ENCODE assay signal across 8 cellular contexts in genomic region chr2:132670104-132670960, GRCh38. TPM values are rescaled to one million over a fixed set of nuclear protein-coding genes. Genes with fewer than 3 reads are reported as not detected.
DNase-seq lines count a peak whose midpoint lies in the region; ATAC-seq, FAIRE-seq and TF ChIP-seq lines count a peak whose summit lies in the region.

TSS of gene LYPD1 (minus strand) at chr2:132670205. CDS start at chr2:132669932, 273 bp downstream.

- peaks cover 6% of the 10 kb centered on the region for H4K20me1 ChIP-seq in IMR-90 (ENCODE audit: insufficient read depth, low read length)

- H2AK9ac ChIP-seq in IMR-90 (replicated peaks; ENCODE audit: low read depth, low read length, poor library complexity), result peak within 1 kb of the TSS; percentile 79

- TF ChIP-seq RAD21 in A549 (conservative IDR thresholded peaks at IDR 0.05 in 1 of 2, IDR thresholded peaks at IDR 0.05 in 1 of 2), result 0 out of 5 replicates have a peak, but pooled peaks of 1 of the 2 experiments have one; percentile 20
- TF ChIP-seq RAD21 in IMR-90 (IDR thresholded peaks at IDR 0.05; ENCODE audit: low read length), result no peak
- TF ChIP-seq RAD21 in liver (IDR thresholded peaks at IDR 0.05), result peak; percentile 46 to 48

- WGBS in A549 (ENCODE audit: missing lambda C conversion rate), result 2% methylated on average over 11 of the region's 74 CpGs
- WGBS in IMR-90 (ENCODE audit: extremely low coverage in 2 of 2, insufficient read length in 1 of 2), 2 experiments, result 0% methylated on average over 10 of the region's 74 CpGs; no CpG with 5 or more reads in 1 of the 2 experiments
- 2% methylated on average over 74 of the region's 74 CpGs for WGBS in liver
- 2 to 3% methylated on average over 27 to 40 of the region's 74 CpGs for WGBS in thyroid gland, 2 donors

- TF ChIP-seq POLR2A in A549 (IDR thresholded peaks at IDR 0.05; ENCODE audit: low read length) (no peak), IMR-90 (IDR thresholded peaks at IDR 0.05; ENCODE audit: low read depth, low read length) (no peak), thyroid gland (IDR thresholded peaks at IDR 0.05) (no peak)

- H3K4ac ChIP-seq in IMR-90 (ENCODE audit: low read depth, low read length), result peak within 1 kb of the TSS; percentile 87

- H3K9ac ChIP-seq in IMR-90 (ENCODE audit: low read depth, low read length) (peak within 1 kb of the TSS; percentile 48), liver (ENCODE audit: low read depth in 1 of 2, low read length in 2 of 2) (no peak within 1 kb of the TSS)

- H3K4me3 ChIP-seq in A549 (peak within 1 kb of the TSS; percentile 60), IMR-90 (ENCODE audit: insufficient read depth, low read depth, low read length) (peak within 1 kb of the TSS; percentile 69), liver (ENCODE audit: low read depth in 1 of 3, low read length in 3 of 3) (peak within 1 kb of the TSS; percentile 50 to 73 (median 72)), thyroid gland (replicated peaks in 1 of 3) (peak within 1 kb of the TSS in 2 of 3 donors; percentile 23 to 31), BE2C (ENCODE audit: low read depth, low read length) (no peak within 1 kb of the TSS)

- peaks cover 32% of the 10 kb centered on the region for H3K27me3 Mint-ChIP-seq in activated CD8-positive, alpha-beta T cell treated with anti-CD3 and anti-CD28 coated beads for 36 hours

- H3K4me2 ChIP-seq in A549, result peak within 1 kb of the TSS; percentile 99
- H3K4me2 ChIP-seq in IMR-90 (ENCODE audit: low read depth, low read length), result peak within 1 kb of the TSS; percentile 91

- H3K4me1 ChIP-seq in A549, result peaks cover 13% of the 10 kb centered on the region
- H3K4me1 ChIP-seq in IMR-90 (ENCODE audit: control insufficient read depth, insufficient read depth, low read length), result peaks cover 9% of the 10 kb centered on the region
- H3K4me1 ChIP-seq in liver (ENCODE audit: control insufficient read depth in 4 of 4, insufficient read depth in 4 of 4, low read length in 3 of 4), result peaks cover 13 to 31% (median 25%) of the 10 kb centered on the region in 4 donors
- H3K4me1 ChIP-seq in thyroid gland, result peaks cover 19 to 31% of the 10 kb centered on the region in 2 donors
- no peaks in the 10 kb centered on the region for H3K4me1 ChIP-seq in BE2C

- H3K79me1 ChIP-seq in IMR-90 (ENCODE audit: low read depth in 1 of 2, low read length in 2 of 2), result peaks cover 18 to 43% of the 10 kb centered on the region in 2 experiments

- H2AK5ac ChIP-seq in IMR-90 (ENCODE audit: low read depth, low read length), result peak within 1 kb of the TSS; percentile 33

- no peak for FAIRE-seq in A549 (lab: Jason Lieb, UNC)

- peak within 1 kb of the TSS; percentile 14 for H2BK20ac ChIP-seq in IMR-90 (ENCODE audit: low read depth, low read length)

- no peaks in the 10 kb centered on the region for H3K9me3 Mint-ChIP-seq in activated CD8-positive, alpha-beta T cell treated with anti-CD3 and anti-CD28 coated beads for 36 hours

- dilution Hi-C loops in IMR-90 (cut with HindIII; ENCODE audit: low sequenced_read_pairs, unreplicated experiment), result no loop called here

- H4K91ac ChIP-seq in IMR-90 (ENCODE audit: insufficient read depth, low read depth, low read length), result peak within 1 kb of the TSS; percentile 81

- no peak for TF ChIP-seq CTCF in A549 (IDR thresholded peaks at IDR 0.05)
- no peak for TF ChIP-seq CTCF in IMR-90 (conservative IDR thresholded peaks at IDR 0.05; ENCODE audit: low read depth, low read length)
- no peak for TF ChIP-seq CTCF in liver (IDR thresholded peaks at IDR 0.05; ENCODE audit: low read depth, low read length, missing input control)
- no peak for TF ChIP-seq CTCF in thyroid gland (IDR thresholded peaks at IDR 0.05)
- no peak for TF ChIP-seq CTCF in BE2C (IDR thresholded peaks at IDR 0.05; ENCODE audit: low read depth, low read length)
- no peak for TF ChIP-seq CTCF in activated CD8-positive, alpha-beta T cell treated with anti-CD3 and anti-CD28 coated beads for 36 hours (IDR thresholded peaks at IDR 0.05)

- in situ Hi-C loops in IMR-90 (cut with MboI; ENCODE audit: low sequenced_read_pairs), result loop anchor here (25.0 kb wide), 2 partner anchors 892 to 1167 kb away; partner anchors contain the start of gene NCKAP5

- CTCF ChIA-PET in A549 (lab: Yijun Ruan, JAX), result interaction anchor here (1.0 to 2.4 kb wide), 5 partner anchors 10 to 510 kb away, joined by 3 to 7 read pairs (median 3); no protein-coding TSS in a partner anchor
- CTCF ChIA-PET in IMR-90 (lab: Yijun Ruan, JAX), result no interaction called here
- CTCF ChIA-PET in activated CD8-positive, alpha-beta T cell treated with anti-CD3 and anti-CD28 coated beads for 36 hours (lab: Charles Lee), result no interaction called here

- peak within 1 kb of the TSS; percentile 25; the same call in 2 of the 3 replicates for H2BK15ac ChIP-seq in IMR-90 (ENCODE audit: low read depth, low read length)

- intact Hi-C loops in IMR-90 (cut with micrococcal nuclease) (loop anchor here (5.0 to 10.0 kb wide), 2 partner anchors 123 to 1174 kb away; no protein-coding TSS in a partner anchor), thyroid gland (cut with DNase I) (no loop called here)
- intact Hi-C loops in activated CD8-positive, alpha-beta T cell treated with anti-CD3 and anti-CD28 coated beads for 36 hours (cut with micrococcal nuclease), result no loop called here

- no peaks in the 10 kb centered on the region; the same call in 1 of the 2 replicates for H3K36me3 ChIP-seq in IMR-90 (ENCODE audit: control insufficient read depth, insufficient read depth, low read length)
- H3K36me3 ChIP-seq in liver (ENCODE audit: control insufficient read depth in 4 of 4, insufficient read depth in 3 of 4, low read depth in 1 of 4, low read length in 3 of 4), result no peaks in the 10 kb centered on the region
- H3K36me3 ChIP-seq in thyroid gland, result no peaks in the 10 kb centered on the region
- no peaks in the 10 kb centered on the region for H3K36me3 ChIP-seq in BE2C

- peak within 1 kb of the TSS; percentile 85 for H2AFZ ChIP-seq in IMR-90 (replicated peaks; ENCODE audit: low read length, poor library complexity)

- peak within 1 kb of the TSS; percentile 46 to 54; a peak in 3 of 4 replicates for H4K8ac ChIP-seq in IMR-90 (ENCODE audit: low read depth in 2 of 2, low read length in 2 of 2)

- no peaks in the 10 kb centered on the region for H3K27me3 ChIP-seq in IMR-90 (ENCODE audit: control insufficient read depth, insufficient read depth, low read length)
- peaks cover 0 to 2% (median 0%) of the 10 kb centered on the region in 4 donors for H3K27me3 ChIP-seq in liver (ENCODE audit: control insufficient read depth in 4 of 4, insufficient read depth in 4 of 4, low read length in 3 of 4)
- H3K27me3 ChIP-seq in thyroid gland, result peaks cover 11% of the 10 kb centered on the region
- peaks cover 31% of the 10 kb centered on the region for H3K27me3 ChIP-seq in BE2C

- H3K23ac ChIP-seq in IMR-90 (ENCODE audit: low read depth, low read length), result peak within 1 kb of the TSS; percentile 82

- DNase-seq in A549 (ENCODE audit: low read depth in 1 of 2, low spot score in 1 of 2), result peak in 1 of 2 experiments; percentile 38
- no peak for DNase-seq in IMR-90
- peak; percentile 20 for DNase-seq in cerebellum (ENCODE audit: low spot score)
- DNase-seq in thyroid gland, result peak in 1 of 2 donors; percentile 20
- DNase-seq in BE2C, result no peak
- no peak for DNase-seq in activated CD8-positive, alpha-beta T cell treated with anti-CD3 and anti-CD28 coated beads for 36 hours

- H3K4me3 Mint-ChIP-seq in activated CD8-positive, alpha-beta T cell treated with anti-CD3 and anti-CD28 coated beads for 36 hours, result no peak within 1 kb of the TSS

- POLR2A ChIA-PET in A549 (lab: Yijun Ruan, JAX) (interaction anchor here (0.7 to 1.0 kb wide), 2 partner anchors 439 to 1174 kb away, joined by 3 to 4 read pairs; no protein-coding TSS in a partner anchor), IMR-90 (lab: Charles Lee; ENCODE audit: unreplicated experiment) (no interaction called here)
- POLR2A ChIA-PET in activated CD8-positive, alpha-beta T cell treated with anti-CD3 and anti-CD28 coated beads for 36 hours (lab: Charles Lee), result no interaction called here

- no peak for TF ChIP-seq EP300 in A549 (IDR thresholded peaks at IDR 0.05)

- no peak within 1 kb of the TSS for H3K27ac Mint-ChIP-seq in activated CD8-positive, alpha-beta T cell treated with anti-CD3 and anti-CD28 coated beads for 36 hours

- peak within 1 kb of the TSS; percentile 26; the same call in 1 of the 2 replicates for H3K18ac ChIP-seq in IMR-90 (ENCODE audit: low read depth, low read length)

- BruUV-seq in IMR-90 (replicated peaks; lab: Mats Ljungman, UMichigan), result no TSS peak

- H2BK120ac ChIP-seq in IMR-90 (ENCODE audit: low read depth, low read length), result peak within 1 kb of the TSS; percentile 77

- H3K36me3 Mint-ChIP-seq in activated CD8-positive, alpha-beta T cell treated with anti-CD3 and anti-CD28 coated beads for 36 hours (ENCODE audit: low read depth), result no peaks in the 10 kb centered on the region

- peaks cover 11% of the 10 kb centered on the region for H3K9me1 ChIP-seq in IMR-90 (ENCODE audit: insufficient read depth, low read length)

- H3K9me3 ChIP-seq in A549 (no peaks in the 10 kb centered on the region), IMR-90 (ENCODE audit: control insufficient read depth, insufficient read depth, low read length) (no peaks in the 10 kb centered on the region), liver (ENCODE audit: control insufficient read depth in 4 of 4, low read length in 3 of 4) (no peaks in the 10 kb centered on the region), thyroid gland (no peaks in the 10 kb centered on the region), BE2C (no peaks in the 10 kb centered on the region)

- peak within 1 kb of the TSS; percentile 5; the same call in 1 of the 2 replicates for H4K5ac ChIP-seq in IMR-90 (ENCODE audit: low read depth, low read length)

- H3K4me1 Mint-ChIP-seq in activated CD8-positive, alpha-beta T cell treated with anti-CD3 and anti-CD28 coated beads for 36 hours (ENCODE audit: low read depth), result no peaks in the 10 kb centered on the region

- H2BK5ac ChIP-seq in IMR-90 (ENCODE audit: low read depth, low read length, poor library complexity, severe bottlenecking), result peak within 1 kb of the TSS; percentile 50

- peak within 1 kb of the TSS; percentile 63 to 86 for H3K27ac ChIP-seq in A549
- peak within 1 kb of the TSS; percentile 56 for H3K27ac ChIP-seq in IMR-90 (ENCODE audit: insufficient read depth, low read length)
- H3K27ac ChIP-seq in liver (ENCODE audit: low read depth in 1 of 2, low read length in 2 of 2), result no peak within 1 kb of the TSS
- no peak within 1 kb of the TSS for H3K27ac ChIP-seq in thyroid gland

- peak within 1 kb of the TSS; percentile 95 for H3K56ac ChIP-seq in IMR-90 (ENCODE audit: extremely low read depth, insufficient read depth, low read length)

- ATAC-seq in A549 (peak; percentile 68 to 71), IMR-90 (ENCODE audit: low read depth) (peak; percentile 30), GM18502 (IDR thresholded peaks at IDR 0.05; ENCODE audit: poor library complexity, unreplicated experiment) (no peak)
- ATAC-seq in activated CD8-positive, alpha-beta T cell treated with anti-CD3 and anti-CD28 coated beads for 36 hours, result no peak

- peak within 1 kb of the TSS; percentile 68 for H3K14ac ChIP-seq in IMR-90 (replicated peaks; ENCODE audit: low read depth, low read length)

RNA-seq across cellular contexts. Expression of gene LYPD1, which starts in this region (rescaled TPM):
- 3.6 TPM in 2 replicates for polyA plus RNA-seq in A549 (2011; rRNA removed)
- 6.6 and 8.2 TPM in 2 replicates for polyA plus RNA-seq in A549 (2012; cell fraction: cytosol; rRNA removed)
- polyA plus RNA-seq in A549 (2012; cell fraction: nucleus; rRNA removed), result 5.6 and 5.8 TPM in 2 replicates
- polyA plus RNA-seq in A549 (2017; fragmentation: RNase III; extraction: RNeasy Plus Mini Kit Qiagen cat#74134 plus additional on column Dnase treatment), result 12.0 to 13.7 TPM (median 13.7 TPM) in 3 replicates
- polyA minus RNA-seq in A549 (2011; rRNA and poly(A)+ RNA removed), result 3.5 and 5.6 TPM in 2 replicates
- 79.7 and 87.6 TPM in 2 replicates for total RNA-seq in IMR-90 (2012; rRNA removed)
- polyA plus RNA-seq in IMR-90 (2012; rRNA removed), result 66.1 and 66.2 TPM in 2 replicates
- 63.3 and 78.3 TPM in 2 replicates for polyA plus RNA-seq in IMR-90 (2012; cell fraction: cytosol; rRNA removed)
- polyA plus RNA-seq in IMR-90 (2012; cell fraction: nucleus; rRNA removed; ENCODE audit: low replicate concordance), result 22.6 and 25.5 TPM in 2 replicates
- total RNA-seq in cerebellum, result 81.1 TPM
- under 1 TPM; 0.17 to 0.47 TPM for total RNA-seq in liver
- polyA plus RNA-seq in liver, result under 1 TPM; 0.46 to 0.65 TPM
- total RNA-seq in thyroid gland, result 1 to 10 TPM in 1 of 4 donors, under 1 TPM in 2, not detected in 1; 0.45 to 1.9 (median 0.93) TPM
- polyA plus RNA-seq in BE2C (2012; ENCODE audit: insufficient read depth, insufficient read length, low read depth), result not detected
- not detected for total RNA-seq in activated CD8-positive, alpha-beta T cell treated with anti-CD3 and anti-CD28 coated beads for 36 hours

Comparison
In these comparisons a context has a peak if more than half of its experiments do, and no peak if none do; other contexts are left out.
1. RNA of gene LYPD1 (total RNA-seq): 79.7 to 87.6 TPM in IMR-90 and 81.1 TPM in cerebellum (single experiment); 0.45 to 1.9 TPM in thyroid gland, 0.17 to 0.47 TPM in liver and not detected in activated CD8-positive, alpha-beta T cell treated with anti-CD3 and anti-CD28 coated beads for 36 hours; every median in the first group is over 10 times any median in the second.
2. ATAC-seq: peak in A549 (2 of 2) and IMR-90 (single experiment); none in GM18502 (single experiment) and activated CD8-positive, alpha-beta T cell treated with anti-CD3 and anti-CD28 coated beads for 36 hours (single experiment).
3. H3K27ac ChIP-seq: peak in A549 (2 of 2) and IMR-90 (single experiment); none in liver (0 of 2) and thyroid gland (0 of 3).